Comparison of ENCODE assay signal across 8 cellular contexts in genomic region chr10:35635576-35635975, GRCh38. TPM values are rescaled to one million over a fixed set of nuclear protein-coding genes. Genes with fewer than 3 reads are reported as not detected.
A peak's percentile ranks its signal among the peaks of the same experiment; 100 is the strongest.
DNase-seq lines count a peak whose midpoint lies in the region; ATAC-seq, FAIRE-seq and TF ChIP-seq lines count a peak whose summit lies in the region.

No MANE protein-coding gene starts in this region.

- POLR2A ChIA-PET in Panc1 (lab: Charles Lee) = interaction anchor here (0.6 kb wide), 1 partner anchor 338 kb away, joined by 3 read pairs; no protein-coding TSS in a partner anchor

- no peak overlapping the region for H3K27ac ChIP-seq in Panc1 (ENCODE audit: low read length)

- CTCF ChIA-PET in Panc1 (lab: Charles Lee) = interaction anchor here (1.7 kb wide), 1 partner anchor 1144 kb away, joined by 13 read pairs; no protein-coding TSS in a partner anchor

- FAIRE-seq in HTR-8/SVneo (lab: Jason Lieb, UNC) = peak; percentile 74

- intact Hi-C loops in Panc1 (cut with micrococcal nuclease; ENCODE audit: unreplicated experiment) = loop anchor here (2.0 to 5.0 kb wide), 2 partner anchors 1143 to 1247 kb away; no protein-coding TSS in a partner anchor

- no TSS peak for BruUV-seq in Panc1 (replicated peaks; lab: Mats Ljungman, UMichigan)

- H3K36me3 ChIP-seq in Panc1 (ENCODE audit: control insufficient read depth, insufficient read depth, low read length) = no peaks in the 10 kb centered on the region

- in situ Hi-C loops in Panc1 (cut with HindIII; ENCODE audit: low pct_unique_long_range_greater_than_20kb, low sequenced_read_pairs) = no loop called here
- in situ Hi-C loops in astrocyte of the spinal cord (cut with HindIII; ENCODE audit: low sequenced_read_pairs) = no loop called here

- peak; percentile 64 for ATAC-seq in GM19452 (IDR thresholded peaks at IDR 0.05; ENCODE audit: unreplicated experiment)
- peak; percentile 83 for ATAC-seq in Panc1
- ATAC-seq in GM19397 (IDR thresholded peaks at IDR 0.05; ENCODE audit: unreplicated experiment) = no peak

- H3K4me3 ChIP-seq in Panc1 (ENCODE audit: low read depth in 2 of 2, low read length in 2 of 2) (no peak overlapping the region), astrocyte of the spinal cord (ENCODE audit: low read depth, low read length) (no peak overlapping the region)

- H3K9me3 ChIP-seq in Panc1 (ENCODE audit: control insufficient read depth, insufficient read depth, low read depth, low read length) = no peaks in the 10 kb centered on the region

- TF ChIP-seq CTCF in Panc1 (IDR thresholded peaks at IDR 0.05) (peak; percentile 81), astrocyte of the spinal cord (IDR thresholded peaks at IDR 0.05; ENCODE audit: low read depth, low read length) (peak; percentile 83)

- no peaks in the 10 kb centered on the region for H3K4me1 ChIP-seq in Panc1 (ENCODE audit: control insufficient read depth, insufficient read depth, low read length)

- no peaks in the 10 kb centered on the region; the same call in 1 of the 2 replicates for H3K27me3 ChIP-seq in Panc1 (ENCODE audit: control insufficient read depth, insufficient read depth, low read length)

- DNase-seq in DMS53 treated with DMSO at 0.1 percent for 48 hours (lab: John Stamatoyannopoulos, UW; ENCODE audit: unreplicated experiment) (peak; percentile 72), HTR-8/SVneo (ENCODE audit: insufficient read length, low spot score) (peak; percentile 70), Panc1 (ENCODE audit: low read depth, low spot score) (peak; percentile 45), astrocyte of the spinal cord (ENCODE audit: low read depth, low spot score) (peak; percentile 74), iPS-NIHi7 (ENCODE audit: extremely low spot score) (peak; percentile 46)
- DNase-seq in stimulated activated CD4-positive, alpha-beta T cell treated with anti-CD3 and anti-CD28 coated beads, Interleukin-2, amount 100 ng/mL, for 4 hours (ENCODE audit: low read depth) = peak; percentile 28

RNA-seq across cellular contexts. Expression of gene FZD8, which starts 6.5 kb away (rescaled TPM):
- 1.8 TPM for total RNA-seq in Panc1 (2021; ENCODE audit: unreplicated experiment)
- 3.9 TPM for polyA plus RNA-seq in Panc1 (2012; ENCODE audit: insufficient read length)

RNA-seq across cellular contexts. Expression of gene GJD4, which starts 30.4 kb away (rescaled TPM):
- not detected for total RNA-seq in Panc1 (2021; ENCODE audit: unreplicated experiment)
- not detected for polyA plus RNA-seq in Panc1 (2012; ENCODE audit: insufficient read length)
